18 cellular contexts compared by ENCODE assay signal in the genomic region with DNA sequence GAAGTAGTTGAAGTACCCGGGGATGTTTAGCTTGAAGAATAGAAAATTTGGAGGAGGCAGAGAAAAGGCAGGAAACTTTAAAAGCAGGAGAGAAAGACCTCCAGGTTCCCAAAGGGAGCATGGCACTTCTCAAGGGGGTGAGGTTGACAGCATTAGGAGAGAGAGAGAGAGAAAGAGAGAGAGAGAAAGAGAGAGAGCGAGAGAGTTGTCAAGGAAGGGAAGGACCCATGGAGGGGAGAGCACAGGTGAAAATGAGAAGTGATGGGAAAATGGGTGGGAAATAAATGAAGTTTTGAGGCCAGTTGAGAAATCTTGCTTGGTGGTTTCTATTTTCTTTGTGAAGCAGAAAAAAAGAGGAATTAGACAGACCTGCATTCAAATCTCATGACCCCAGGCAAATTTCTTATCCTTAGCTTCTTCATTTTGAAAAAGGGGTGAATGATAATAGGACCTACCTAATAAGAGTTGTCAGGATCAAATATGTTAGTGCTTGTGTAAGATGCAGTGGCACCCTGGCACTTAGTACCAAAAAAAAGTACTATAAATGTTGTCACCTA. TPM values are rescaled to one million over a fixed set of nuclear protein-coding genes. Genes with fewer than 3 reads are reported as not detected.
DNase-seq lines count a peak whose midpoint lies in the region; ATAC-seq and TF ChIP-seq lines count a peak whose summit lies in the region.
"Had no signal": no experiment of that assay in that cellular context is flagged by ENCODE, and none has a peak within 500 bp of the region (broad histone marks: within the 10 kb centered on the region; RNA-seq: fewer than 3 reads in every experiment).

No MANE protein-coding gene starts in this region.

- no peak for TF ChIP-seq POLR2A in NB4 (IDR thresholded peaks at IDR 0.05; ENCODE audit: extremely low read depth, insufficient read length)

- TF ChIP-seq CTCF in NB4 (IDR thresholded peaks at IDR 0.05; ENCODE audit: low read depth, low read length) (no peak), neural progenitor cell (IDR thresholded peaks at IDR 0.05) (no peak)

- H3K27me3 Mint-ChIP-seq in activated T-helper 17 cell treated with anti-CD3 and anti-CD28 coated beads, Interleukin-2, amount 50 U/mL, for 72 hours: no peaks in the 10 kb centered on the region
- H3K27me3 Mint-ChIP-seq in stimulated activated naive CD8-positive, alpha-beta T cell treated with anti-CD3 and anti-CD28 coated beads, Interleukin-15, amount 100 ng/mL, for 72 hours: no peaks in the 10 kb centered on the region
- H3K27me3 Mint-ChIP-seq in neural progenitor cell (ENCODE audit: insufficient read depth, low read depth): no peaks in the 10 kb centered on the region

- H3K9me3 ChIP-seq in neural progenitor cell (ENCODE audit: low read depth): no peaks in the 10 kb centered on the region
- H3K9me3 ChIP-seq: HAP-1 had no signal

- H3K36me3 Mint-ChIP-seq in activated naive CD4-positive, alpha-beta T cell treated with anti-CD3 and anti-CD28 coated beads, Interleukin-2, amount 50 U/mL, for 72 hours: peaks cover 0 to 4% of the 10 kb centered on the region in 2 donors
- no peaks in the 10 kb centered on the region for H3K36me3 Mint-ChIP-seq in activated T-helper 17 cell treated with anti-CD3 and anti-CD28 coated beads, Interleukin-2, amount 50 U/mL, for 72 hours (ENCODE audit: low read depth)
- no peaks in the 10 kb centered on the region for H3K36me3 Mint-ChIP-seq in neural progenitor cell

- H3K27ac Mint-ChIP-seq in activated naive CD4-positive, alpha-beta T cell treated with anti-CD3 and anti-CD28 coated beads, Interleukin-2, amount 50 U/mL, for 72 hours: peak overlapping the region; percentile 30 to 70
- peak overlapping the region; percentile 71 for H3K27ac Mint-ChIP-seq in activated T-helper 17 cell treated with anti-CD3 and anti-CD28 coated beads, Interleukin-2, amount 50 U/mL, for 72 hours
- H3K27ac Mint-ChIP-seq in stimulated activated naive CD8-positive, alpha-beta T cell treated with anti-CD3 and anti-CD28 coated beads, Interleukin-15, amount 100 ng/mL, for 72 hours: no peak overlapping the region
- no peak overlapping the region for H3K27ac Mint-ChIP-seq in neural progenitor cell

- H3K27me3 ChIP-seq in neural progenitor cell: peaks cover 56% of the 10 kb centered on the region

- H3K4me2 ChIP-seq in neural progenitor cell: no peak overlapping the region

- no peaks in the 10 kb centered on the region for H3K9me3 Mint-ChIP-seq in activated naive CD4-positive, alpha-beta T cell treated with anti-CD3 and anti-CD28 coated beads, Interleukin-2, amount 50 U/mL, for 72 hours
- no peaks in the 10 kb centered on the region for H3K9me3 Mint-ChIP-seq in activated T-helper 17 cell treated with anti-CD3 and anti-CD28 coated beads, Interleukin-2, amount 50 U/mL, for 72 hours
- no peaks in the 10 kb centered on the region for H3K9me3 Mint-ChIP-seq in stimulated activated naive CD8-positive, alpha-beta T cell treated with anti-CD3 and anti-CD28 coated beads, Interleukin-15, amount 100 ng/mL, for 72 hours
- H3K9me3 Mint-ChIP-seq in neural progenitor cell: no peaks in the 10 kb centered on the region

- H3K9ac ChIP-seq in neural progenitor cell: no peak overlapping the region

- H3K79me2 ChIP-seq in neural progenitor cell (ENCODE audit: low read depth): no peaks in the 10 kb centered on the region

- no peaks in the 10 kb centered on the region for H3F3A ChIP-seq in neural progenitor cell (ENCODE audit: low read depth)

- peak overlapping the region; percentile 54 for H3K4me3 Mint-ChIP-seq in activated T-helper 17 cell treated with anti-CD3 and anti-CD28 coated beads, Interleukin-2, amount 50 U/mL, for 72 hours
- H3K4me3 Mint-ChIP-seq in stimulated activated naive CD8-positive, alpha-beta T cell treated with anti-CD3 and anti-CD28 coated beads, Interleukin-15, amount 100 ng/mL, for 72 hours: peak overlapping the region; percentile 27 to 29
- H3K4me3 Mint-ChIP-seq in neural progenitor cell: no peak overlapping the region

- H3K4me3 ChIP-seq in NB4 (ENCODE audit: low read depth, low read length) (no peak overlapping the region), neural progenitor cell (no peak overlapping the region)
- H3K4me3 ChIP-seq: HAP-1, K562 had no signal

- DNase-seq in activated naive CD4-positive, alpha-beta T cell treated with anti-CD3 and anti-CD28 coated beads, Interleukin-2, amount 50 U/mL, for 72 hours (ENCODE audit: low spot score in 2 of 2): no peak
- DNase-seq in activated naive CD4-positive, alpha-beta T cell treated with Interleukin-2 at 50 U/mL for 16 hours: no peak
- DNase-seq in NB4 (ENCODE audit: low read depth): peak; percentile 60
- DNase-seq in stimulated activated naive CD8-positive, alpha-beta T cell treated with anti-CD3 and anti-CD28 coated beads, Interleukin-15, amount 100 ng/mL, for 72 hours: no peak
- DNase-seq in 8988T: no peak
- DNase-seq in neural progenitor cell (ENCODE audit: low spot score): no peak
- DNase-seq: activated CD8-positive, alpha-beta memory T cell treated with anti-CD3 and anti-CD28 coated beads, Interleukin-2, amount 50 U/mL, for 4 hours; amygdala; DMS79 treated with DMSO at 0.1 percent for 48 hours; glutamatergic neuron; NCI-H1694; NCI-H524 had no signal

- no peaks in the 10 kb centered on the region for H4K20me1 ChIP-seq in neural progenitor cell (ENCODE audit: low read depth)

- H3K4me1 Mint-ChIP-seq in activated T-helper 17 cell treated with anti-CD3 and anti-CD28 coated beads, Interleukin-2, amount 50 U/mL, for 72 hours: peaks cover 38% of the 10 kb centered on the region
- H3K4me1 Mint-ChIP-seq in stimulated activated naive CD8-positive, alpha-beta T cell treated with anti-CD3 and anti-CD28 coated beads, Interleukin-15, amount 100 ng/mL, for 72 hours: peaks cover 81% of the 10 kb centered on the region
- peaks cover 20% of the 10 kb centered on the region for H3K4me1 Mint-ChIP-seq in neural progenitor cell

- H3K36me3 ChIP-seq in neural progenitor cell: no peaks in the 10 kb centered on the region
- H3K36me3 ChIP-seq: HAP-1 had no signal

- no peak for ATAC-seq in activated naive CD4-positive, alpha-beta T cell treated with anti-CD3 and anti-CD28 coated beads, Interleukin-2, amount 50 U/mL, for 72 hours
- ATAC-seq in activated T-helper 17 cell treated with anti-CD3 and anti-CD28 coated beads, Interleukin-2, amount 50 U/mL, for 72 hours (replicated peaks): no peak
- no peak for ATAC-seq in stimulated activated naive CD8-positive, alpha-beta T cell treated with anti-CD3 and anti-CD28 coated beads, Interleukin-15, amount 100 ng/mL, for 72 hours
- ATAC-seq in GM21367 (IDR thresholded peaks at IDR 0.05; ENCODE audit: unreplicated experiment): no peak
- ATAC-seq: K562 had no signal

- no peak overlapping the region for H2AFZ ChIP-seq in neural progenitor cell (replicated peaks)

- no peak overlapping the region for H3K27ac ChIP-seq in neural progenitor cell
- H3K27ac ChIP-seq: epithelial cell of prostate had no signal

- H3K4me1 ChIP-seq in neural progenitor cell: peaks cover 18% of the 10 kb centered on the region
- H3K4me1 ChIP-seq: HAP-1 had no signal

RNA-seq across cellular contexts. Expression of gene PRKCB, which starts 24.0 kb away (rescaled TPM):
- 10 to 100 TPM; 47.8 to 89.9 TPM for total RNA-seq in activated naive CD4-positive, alpha-beta T cell treated with anti-CD3 and anti-CD28 coated beads, Interleukin-2, amount 50 U/mL, for 72 hours
- total RNA-seq in activated T-helper 17 cell treated with anti-CD3 and anti-CD28 coated beads, Interleukin-2, amount 50 U/mL, for 72 hours: 10 to 100 TPM; 76.0 to 87.7 TPM
- total RNA-seq in neural progenitor cell (ENCODE audit: low replicate concordance): 5.0 and 9.5 TPM in 2 replicates
- total RNA-seq: chondrocyte had no signal

Comparison
In these comparisons a context has a peak if more than half of its experiments do, and no peak if none do; other contexts are left out.
1. H3K27ac Mint-ChIP-seq: peak in activated naive CD4-positive, alpha-beta T cell treated with anti-CD3 and anti-CD28 coated beads, Interleukin-2, amount 50 U/mL, for 72 hours (2 of 2) and activated T-helper 17 cell treated with anti-CD3 and anti-CD28 coated beads, Interleukin-2, amount 50 U/mL, for 72 hours (single experiment); none in stimulated activated naive CD8-positive, alpha-beta T cell treated with anti-CD3 and anti-CD28 coated beads, Interleukin-15, amount 100 ng/mL, for 72 hours (0 of 2) and neural progenitor cell (single experiment).